Comparison of ENCODE assay signal across 24 cellular contexts in genomic region chr14:96455588-96455987, GRCh38.
"Had no signal": no experiment of that assay in that cellular context is flagged by ENCODE, and none has a peak within 500 bp of the region (broad histone marks: within the 10 kb centered on the region; RNA-seq: fewer than 3 reads in every experiment).

No MANE protein-coding gene starts in this region.

- H3K4me1 Mint-ChIP-seq: activated naive CD8-positive, alpha-beta T cell treated with anti-CD3 and anti-CD28 coated beads, Interleukin-2, amount 10 ng/mL, durations not matched to agents 7 days and 5 days; mesothelial cell of epicardium had no signal

- H3K4me3 Mint-ChIP-seq: activated naive CD8-positive, alpha-beta T cell treated with anti-CD3 and anti-CD28 coated beads, Interleukin-2, amount 10 ng/mL, durations not matched to agents 7 days and 5 days; activated T-cell treated with anti-CD3 and anti-CD28 coated beads, Interleukin-2, amount 50 U/mL, for 4 hours; endodermal cell; mesothelial cell of epicardium; naive thymus-derived CD8-positive, alpha-beta T cell had no signal

- H3K27me3 Mint-ChIP-seq: progenitor cell of endocrine pancreas had no signal

- H3K36me3 ChIP-seq: esophagus squamous epithelium, left lung, spleen, thoracic aorta, upper lobe of right lung had no signal

- H3K27ac Mint-ChIP-seq: activated naive CD8-positive, alpha-beta T cell treated with anti-CD3 and anti-CD28 coated beads, Interleukin-2, amount 10 ng/mL, durations not matched to agents 7 days and 5 days; endodermal cell; mesothelial cell of epicardium; progenitor cell of endocrine pancreas had no signal

- DNase-seq: activated CD4-positive, alpha-beta T cell treated with anti-CD3 and anti-CD28 coated beads for 4 hours; activated CD4-positive, alpha-beta T cell treated with anti-CD3 and anti-CD28 coated beads, Interleukin-2, amount 50 U/mL, for 48 hours; activated CD4-positive, CD25-positive, alpha-beta regulatory T cell; activated CD8-positive, alpha-beta memory T cell treated with anti-CD3 and anti-CD28 coated beads, Interleukin-2, amount 50 U/mL, for 48 hours; activated naive CD4-positive, alpha-beta T cell treated with Interleukin-2 at 50 U/mL for 16 hours; activated naive CD8-positive, alpha-beta T cell treated with anti-CD3 and anti-CD28 coated beads, Interleukin-2, amount 10 ng/mL, durations not matched to agents 7 days and 5 days; activated T-cell treated with anti-CD3 and anti-CD28 coated beads, Interleukin-2, amount 50 U/mL, for 4 hours; amygdala; endodermal cell; esophagus squamous epithelium; left lung; naive thymus-derived CD8-positive, alpha-beta T cell; retina; spleen; stimulated activated CD4-positive, alpha-beta T cell treated with anti-CD3 and anti-CD28 coated beads, Interleukin-4, amount 100 ng/mL, for 1 hour; stimulated activated naive CD4-positive, alpha-beta T cell treated with Interleukin-2 at 50 U/mL for 16 hours; T1000; upper lobe of right lung had no signal

- H3K36me3 Mint-ChIP-seq: activated naive CD8-positive, alpha-beta T cell treated with anti-CD3 and anti-CD28 coated beads, Interleukin-2, amount 10 ng/mL, durations not matched to agents 7 days and 5 days; mesothelial cell of epicardium; naive thymus-derived CD8-positive, alpha-beta T cell had no signal

- H3K27ac ChIP-seq: coronary artery, esophagus squamous epithelium, left lung, spleen, thoracic aorta, upper lobe of right lung had no signal

- FAIRE-seq: bronchial epithelial cell had no signal

- H3K27me3 ChIP-seq: left lung, spleen, upper lobe of right lung had no signal

- H3K4me1 ChIP-seq: esophagus squamous epithelium, left lung, spleen, upper lobe of right lung had no signal

- H3K9me3 ChIP-seq: esophagus squamous epithelium, left lung, spleen, thoracic aorta, upper lobe of right lung had no signal

- ATAC-seq: activated T-cell treated with anti-CD3 and anti-CD28 coated beads, Interleukin-2, amount 50 U/mL, for 4 hours; left lung; naive thymus-derived CD8-positive, alpha-beta T cell; upper lobe of right lung had no signal

- H3K9me3 Mint-ChIP-seq: activated naive CD8-positive, alpha-beta T cell treated with anti-CD3 and anti-CD28 coated beads, Interleukin-2, amount 10 ng/mL, durations not matched to agents 7 days and 5 days; activated T-cell treated with anti-CD3 and anti-CD28 coated beads, Interleukin-2, amount 50 U/mL, for 4 hours; endodermal cell; mesothelial cell of epicardium; naive thymus-derived CD8-positive, alpha-beta T cell had no signal

- H3K4me3 ChIP-seq: coronary artery, esophagus squamous epithelium, left lung, lung, spleen, thoracic aorta, upper lobe of right lung had no signal
